Comparison of ENCODE assay signal across 1 cellular context in the genomic region with DNA sequence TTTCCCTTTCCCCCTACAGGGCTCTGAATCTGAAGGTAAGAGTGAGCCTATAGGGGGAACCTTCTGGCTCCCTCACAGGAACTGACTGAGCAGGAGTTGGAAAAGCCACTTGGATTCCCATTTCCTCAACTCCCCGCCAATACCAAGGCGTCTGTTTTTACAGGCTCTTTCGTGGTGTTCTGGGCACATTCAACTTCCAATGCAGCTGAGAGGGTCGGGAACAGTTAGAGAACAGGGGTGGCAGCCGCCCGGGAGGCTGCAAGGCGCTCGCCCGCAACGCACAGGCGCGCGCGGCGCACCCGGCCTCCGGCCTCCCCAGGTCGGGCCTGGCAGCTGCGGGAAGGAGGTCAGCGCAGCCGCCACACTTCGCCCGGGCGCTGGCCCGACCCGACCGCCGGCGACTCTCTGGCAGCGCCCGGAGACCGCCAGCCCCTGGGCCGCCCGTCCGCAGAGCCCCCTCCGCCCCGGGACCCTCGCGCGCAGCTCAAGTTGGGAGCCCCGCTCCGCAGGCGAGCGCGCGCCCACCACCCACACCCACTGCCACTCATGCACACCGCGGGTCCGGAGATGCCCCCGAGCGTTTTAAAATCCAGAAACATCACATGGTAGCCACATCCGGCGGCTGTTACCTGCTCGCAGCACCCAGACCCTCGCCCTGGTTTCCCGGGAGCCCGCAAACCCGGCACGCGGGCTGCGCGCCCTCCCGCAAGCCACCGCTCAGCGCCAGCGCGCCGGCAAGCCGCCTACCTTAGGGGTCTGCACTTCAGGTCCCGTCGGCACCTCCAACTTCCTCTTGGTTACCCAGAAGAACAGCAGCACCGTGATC.
TF ChIP-seq lines count a peak whose summit lies in the region.

No MANE protein-coding gene starts in this region.

TF ChIP-seq in H1, 55 proteins besides CTCF, POLR2A, EP300 and RAD21 (continued from another document):
- TF ChIP-seq RBBP5 (IDR thresholded peaks at IDR 0.05; ENCODE audit: borderline replicate concordance, low read depth, low read length), result 0 out of 2 replicates have a peak, but pooled peaks have one; percentile 21
- peak; percentile 28 for TF ChIP-seq ASH2L (IDR thresholded peaks at IDR 0.05; ENCODE audit: low read length)
